ENCODE assay signal across 29 cellular contexts in the genomic region with DNA sequence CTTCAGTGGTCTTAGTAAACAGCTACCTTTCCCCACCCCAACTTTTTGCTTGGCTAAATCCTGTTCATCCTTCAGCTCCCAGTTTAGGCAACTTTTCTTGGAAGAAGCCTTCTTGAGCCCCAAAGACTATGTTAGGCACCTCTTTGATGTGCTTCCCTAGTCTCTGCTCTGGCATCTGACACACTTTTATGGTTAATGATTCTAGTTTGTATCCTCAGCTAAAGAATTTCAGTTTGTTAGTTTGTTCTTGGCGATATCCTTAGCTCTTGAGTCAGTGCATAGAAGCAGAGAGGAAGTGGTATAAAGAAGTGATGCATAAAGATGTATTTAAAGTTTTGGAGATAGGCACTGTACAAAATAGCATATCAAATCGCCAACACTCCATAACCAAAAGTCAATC.
"Had no signal": no experiment of that assay in that cellular context is flagged by ENCODE, and none has a peak within 500 bp of the region (broad histone marks: within the 10 kb centered on the region; RNA-seq: fewer than 3 reads in every experiment).

No MANE protein-coding gene starts in this region.

- H3K9me3 ChIP-seq: breast epithelium, SJCRH30, SK-N-SH had no signal

- ATAC-seq: activated CD4-positive, CD25-positive, alpha-beta regulatory T cell treated with anti-CD3 and anti-CD28 coated beads, Interleukin-2, amount 50 U/mL, for 24 hours; activated CD8-positive, alpha-beta memory T cell treated with anti-CD3 and anti-CD28 coated beads, Interleukin-2, amount 10 ng/mL, durations not matched to agents 7 days and 5 days; Panc1 had no signal

- H3K9me3 Mint-ChIP-seq: activated naive CD4-positive, alpha-beta T cell treated with anti-CD3 and anti-CD28 coated beads, Interleukin-2, amount 50 U/mL, for 24 hours; activated T-cell treated with anti-CD3 and anti-CD28 coated beads, Interleukin-2, amount 50 U/mL, for 24 hours; activated T-helper 1 cell treated with anti-CD3 and anti-CD28 coated beads, Interleukin-12 subunit alpha, Interleukin-12 subunit beta, Interleukin-2, Interleukin-4 antibody, amounts not matched to agents 30 ng/mL and 10 ng/mL and 1 ng/mL, durations not matched to agents 14 hours and 24 hours and 36 hours; T-helper 1 cell treated with Interleukin-12 subunit alpha and Interleukin-12 subunit beta and Interleukin-4 antibody, amounts not matched to agents 30 μg/mL and 1 μg/mL, for 36 hours had no signal

- H3K4me3 ChIP-seq: breast epithelium, SJCRH30 had no signal

- H3K4me2 ChIP-seq: SK-N-SH had no signal

- DNase-seq: activated CD4-positive, alpha-beta T cell treated with anti-CD3 and anti-CD28 coated beads for 4 hours; activated CD4-positive, alpha-beta T cell treated with anti-CD3 and anti-CD28 coated beads, Interleukin-2, amount 50 U/mL, for 4 hours; activated CD8-positive, alpha-beta memory T cell treated with anti-CD3 and anti-CD28 coated beads, Interleukin-2, amount 10 ng/mL, durations not matched to agents 7 days and 5 days; activated effector memory CD4-positive, alpha-beta T cell treated with Interleukin-2 at 50 U/mL for 16 hours; activated naive CD4-positive, alpha-beta T cell; activated T-cell treated with anti-CD3 and anti-CD28 coated beads, Interleukin-2, amount 50 U/mL, for 24 hours; aorta; caudate nucleus; Karpas-422; MM.1S; NCI-H1105; NCI-H1436; NCI-H1694 treated with DMSO at 0.1 percent for 48 hours; NCI-H2029 treated with DMSO at 0.1 percent for 48 hours; NCI-H345; NCI-H510A; NCI-H69; NK-92 treated with Interleukin-12 subunit alpha and Interleukin-12 subunit beta, amount 100 ng/mL, for 24 hours; OCI-M1; Right ventricle myocardium superior; SJCRH30; SK-N-SH had no signal

- H3K4me1 ChIP-seq: breast epithelium, SJCRH30 had no signal

- H3K4me1 Mint-ChIP-seq: activated CD8-positive, alpha-beta memory T cell treated with anti-CD3 and anti-CD28 coated beads, Interleukin-2, amount 10 ng/mL, durations not matched to agents 7 days and 5 days; activated naive CD4-positive, alpha-beta T cell treated with anti-CD3 and anti-CD28 coated beads, Interleukin-2, amount 50 U/mL, for 24 hours had no signal

- H3K36me3 Mint-ChIP-seq: activated CD8-positive, alpha-beta memory T cell treated with anti-CD3 and anti-CD28 coated beads, Interleukin-2, amount 10 ng/mL, durations not matched to agents 7 days and 5 days; activated naive CD4-positive, alpha-beta T cell treated with anti-CD3 and anti-CD28 coated beads, Interleukin-2, amount 50 U/mL, for 24 hours had no signal

- H3K27ac ChIP-seq: breast epithelium, RWPE1, SJCRH30 had no signal

- H3K27ac Mint-ChIP-seq: activated CD8-positive, alpha-beta memory T cell treated with anti-CD3 and anti-CD28 coated beads, Interleukin-2, amount 10 ng/mL, durations not matched to agents 7 days and 5 days; activated naive CD4-positive, alpha-beta T cell treated with anti-CD3 and anti-CD28 coated beads, Interleukin-2, amount 50 U/mL, for 24 hours; activated T-cell treated with anti-CD3 and anti-CD28 coated beads, Interleukin-2, amount 50 U/mL, for 24 hours; activated T-helper 1 cell treated with anti-CD3 and anti-CD28 coated beads, Interleukin-12 subunit alpha, Interleukin-12 subunit beta, Interleukin-2, Interleukin-4 antibody, amounts not matched to agents 30 ng/mL and 10 ng/mL and 1 ng/mL, durations not matched to agents 14 hours and 24 hours and 36 hours; T-helper 1 cell treated with Interleukin-12 subunit alpha and Interleukin-12 subunit beta and Interleukin-4 antibody, amounts not matched to agents 30 μg/mL and 1 μg/mL, for 36 hours had no signal

- H3K36me3 ChIP-seq: breast epithelium, SJCRH30 had no signal

- H3K4me3 Mint-ChIP-seq: activated CD8-positive, alpha-beta memory T cell treated with anti-CD3 and anti-CD28 coated beads, Interleukin-2, amount 10 ng/mL, durations not matched to agents 7 days and 5 days; activated naive CD4-positive, alpha-beta T cell treated with anti-CD3 and anti-CD28 coated beads, Interleukin-2, amount 50 U/mL, for 24 hours; activated T-cell treated with anti-CD3 and anti-CD28 coated beads, Interleukin-2, amount 50 U/mL, for 24 hours; activated T-helper 1 cell treated with anti-CD3 and anti-CD28 coated beads, Interleukin-12 subunit alpha, Interleukin-12 subunit beta, Interleukin-2, Interleukin-4 antibody, amounts not matched to agents 30 ng/mL and 10 ng/mL and 1 ng/mL, durations not matched to agents 14 hours and 24 hours and 36 hours; T-helper 1 cell treated with Interleukin-12 subunit alpha and Interleukin-12 subunit beta and Interleukin-4 antibody, amounts not matched to agents 30 μg/mL and 1 μg/mL, for 36 hours had no signal

- H3K27me3 ChIP-seq: breast epithelium had no signal

- H3K9ac ChIP-seq: SK-N-SH had no signal

- H3K27me3 Mint-ChIP-seq: activated CD8-positive, alpha-beta memory T cell treated with anti-CD3 and anti-CD28 coated beads, Interleukin-2, amount 10 ng/mL, durations not matched to agents 7 days and 5 days; activated naive CD4-positive, alpha-beta T cell treated with anti-CD3 and anti-CD28 coated beads, Interleukin-2, amount 50 U/mL, for 24 hours; activated T-cell treated with anti-CD3 and anti-CD28 coated beads, Interleukin-2, amount 50 U/mL, for 24 hours had no signal
